ENCODE assay signal across 16 cellular contexts in the genomic region with DNA sequence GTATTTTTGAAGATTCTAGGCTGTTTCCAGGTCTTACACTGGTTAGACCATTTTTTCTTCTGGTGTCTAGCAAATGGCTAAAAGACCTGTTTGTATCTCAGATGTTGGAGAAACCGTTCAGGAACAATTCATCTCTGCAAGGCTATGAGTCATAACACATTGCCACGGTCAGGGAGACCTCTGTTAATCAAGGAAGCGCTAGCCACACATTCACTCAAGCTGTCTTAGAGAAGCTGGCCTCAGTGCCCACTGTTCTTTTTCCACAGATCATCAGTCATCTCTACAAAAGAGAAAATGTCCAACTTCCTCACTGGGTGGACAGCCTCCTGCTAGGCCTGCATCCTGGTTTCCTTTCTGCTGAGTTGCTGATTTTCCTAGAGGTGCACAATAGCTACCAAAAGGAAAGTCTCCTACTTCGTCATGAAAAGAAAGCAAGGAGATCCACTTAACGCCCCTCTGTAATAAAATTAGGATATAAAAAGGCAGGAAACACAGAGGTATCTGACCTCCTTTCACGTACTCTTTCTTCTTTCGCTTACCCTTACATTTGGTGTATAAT.
A peak's percentile ranks its signal among the peaks of the same experiment; 100 is the strongest.
DNase-seq lines count a peak whose midpoint lies in the region; ATAC-seq and TF ChIP-seq lines count a peak whose summit lies in the region.
"Had no signal": no experiment of that assay in that cellular context is flagged by ENCODE, and none has a peak within 500 bp of the region (broad histone marks: within the 10 kb centered on the region; RNA-seq: fewer than 3 reads in every experiment).

No MANE protein-coding gene starts in this region.

- intact Hi-C loops in body of pancreas (cut with DNase I) = no loop called here

- H3K4me1 ChIP-seq in body of pancreas = no peaks in the 10 kb centered on the region

- no peaks in the 10 kb centered on the region for H3K9me3 ChIP-seq in body of pancreas
- H3K9me3 ChIP-seq: Caco-2, left ventricle myocardium inferior, transverse colon had no signal

- no peaks in the 10 kb centered on the region for H3K27me3 Mint-ChIP-seq in WTC11 (ENCODE audit: low read depth)
- H3K27me3 Mint-ChIP-seq: activated CD4-positive, alpha-beta T cell treated with anti-CD3 and anti-CD28 coated beads for 36 hours had no signal

- H3K4me3 Mint-ChIP-seq in WTC11 = no peak overlapping the region
- H3K4me3 Mint-ChIP-seq: activated CD4-positive, alpha-beta T cell treated with anti-CD3 and anti-CD28 coated beads for 36 hours had no signal

- H3K4me1 Mint-ChIP-seq in WTC11 = peaks cover 47% of the 10 kb centered on the region
- H3K4me1 Mint-ChIP-seq: activated CD4-positive, alpha-beta T cell treated with anti-CD3 and anti-CD28 coated beads for 36 hours had no signal

- WGBS in body of pancreas, 2 donors = 74 to 75% methylated on average over 7 of the region's 7 CpGs

- no peaks in the 10 kb centered on the region for H3K27me3 ChIP-seq in body of pancreas
- H3K27me3 ChIP-seq: transverse colon had no signal

- no peak for TF ChIP-seq POLR2A in body of pancreas (IDR thresholded peaks at IDR 0.05)

- no peaks in the 10 kb centered on the region for H3K36me3 Mint-ChIP-seq in WTC11

- CTCF ChIA-PET in WTC11 (lab: Charles Lee) = no interaction called here

- TF ChIP-seq CTCF in WTC11 (IDR thresholded peaks at IDR 0.05) = no peak
- TF ChIP-seq CTCF in fibroblast of the aortic adventitia (IDR thresholded peaks at IDR 0.05; ENCODE audit: insufficient read depth, low read length) = no peak
- TF ChIP-seq CTCF in body of pancreas (IDR thresholded peaks at IDR 0.05) = no peak

- H3K27ac ChIP-seq in body of pancreas = no peak overlapping the region
- H3K27ac ChIP-seq: left ventricle myocardium inferior, transverse colon had no signal

- H3K27ac Mint-ChIP-seq in WTC11 = peak overlapping the region; percentile 51
- H3K27ac Mint-ChIP-seq: activated CD4-positive, alpha-beta T cell treated with anti-CD3 and anti-CD28 coated beads for 36 hours; activated T-helper 2 cell treated with anti-CD3 and anti-CD28 coated beads, Interferon-gamma antibody, Interleukin-2, Interleukin-4, amounts not matched to agents 10 μg/mL and 5 μg/mL and 100 μg/mL, durations not matched to agents 14 hours and 24 hours and 36 hours had no signal

- H3K9me3 Mint-ChIP-seq in WTC11 = no peaks in the 10 kb centered on the region

- H3K36me3 ChIP-seq in body of pancreas (replicated peaks in 1 of 2; ENCODE audit: insufficient read depth in 1 of 2, low read depth in 2 of 2) = no peaks in the 10 kb centered on the region
- H3K36me3 ChIP-seq: left ventricle myocardium inferior, transverse colon had no signal

- no peak overlapping the region for H3K4me3 ChIP-seq in fibroblast of the aortic adventitia (ENCODE audit: low read depth, low read length)
- H3K4me3 ChIP-seq in body of pancreas = no peak overlapping the region
- H3K4me3 ChIP-seq: left ventricle myocardium inferior, transverse colon had no signal

- peak; percentile 83 for DNase-seq in HT1080 (ENCODE audit: low read depth)
- no peak for DNase-seq in WTC11 (ENCODE audit: low spot score)
- DNase-seq in fibroblast of the aortic adventitia (ENCODE audit: low read depth) = peak; percentile 80
- peak; percentile 93 for DNase-seq in renal cortical epithelial cell (ENCODE audit: low read depth)
- DNase-seq in body of pancreas = no peak
- no peak for DNase-seq in dedifferentiated amniotic fluid mesenchymal stem cell (ENCODE audit: extremely low spot score)
- DNase-seq: activated CD4-positive, alpha-beta T cell treated with anti-CD3 and anti-CD28 coated beads for 36 hours; Caco-2; GOT3; left ventricle myocardium inferior; NCI-H1694 treated with DMSO at 0.1 percent for 48 hours; NK-92 treated with Interleukin-12 subunit alpha and Interleukin-12 subunit beta, amount 100 ng/mL, for 24 hours; transverse colon had no signal

- ATAC-seq in WTC11 = no peak
- ATAC-seq in body of pancreas = no peak
- ATAC-seq in HG03108 (IDR thresholded peaks at IDR 0.05; ENCODE audit: unreplicated experiment) = no peak
- ATAC-seq in HG03432 (IDR thresholded peaks at IDR 0.05; ENCODE audit: unreplicated experiment) = no peak
- ATAC-seq: activated CD4-positive, alpha-beta T cell treated with anti-CD3 and anti-CD28 coated beads for 36 hours had no signal

- POLR2A ChIA-PET in WTC11 (lab: Charles Lee) = interaction anchor here (0.6 kb wide), 1 partner anchor 1145 kb away, joined by 3 read pairs; no protein-coding TSS in a partner anchor

TF ChIP-seq in WTC11, 78 proteins besides CTCF, POLR2A, EP300 and RAD21:
- TF ChIP-seq, protein P1, sequence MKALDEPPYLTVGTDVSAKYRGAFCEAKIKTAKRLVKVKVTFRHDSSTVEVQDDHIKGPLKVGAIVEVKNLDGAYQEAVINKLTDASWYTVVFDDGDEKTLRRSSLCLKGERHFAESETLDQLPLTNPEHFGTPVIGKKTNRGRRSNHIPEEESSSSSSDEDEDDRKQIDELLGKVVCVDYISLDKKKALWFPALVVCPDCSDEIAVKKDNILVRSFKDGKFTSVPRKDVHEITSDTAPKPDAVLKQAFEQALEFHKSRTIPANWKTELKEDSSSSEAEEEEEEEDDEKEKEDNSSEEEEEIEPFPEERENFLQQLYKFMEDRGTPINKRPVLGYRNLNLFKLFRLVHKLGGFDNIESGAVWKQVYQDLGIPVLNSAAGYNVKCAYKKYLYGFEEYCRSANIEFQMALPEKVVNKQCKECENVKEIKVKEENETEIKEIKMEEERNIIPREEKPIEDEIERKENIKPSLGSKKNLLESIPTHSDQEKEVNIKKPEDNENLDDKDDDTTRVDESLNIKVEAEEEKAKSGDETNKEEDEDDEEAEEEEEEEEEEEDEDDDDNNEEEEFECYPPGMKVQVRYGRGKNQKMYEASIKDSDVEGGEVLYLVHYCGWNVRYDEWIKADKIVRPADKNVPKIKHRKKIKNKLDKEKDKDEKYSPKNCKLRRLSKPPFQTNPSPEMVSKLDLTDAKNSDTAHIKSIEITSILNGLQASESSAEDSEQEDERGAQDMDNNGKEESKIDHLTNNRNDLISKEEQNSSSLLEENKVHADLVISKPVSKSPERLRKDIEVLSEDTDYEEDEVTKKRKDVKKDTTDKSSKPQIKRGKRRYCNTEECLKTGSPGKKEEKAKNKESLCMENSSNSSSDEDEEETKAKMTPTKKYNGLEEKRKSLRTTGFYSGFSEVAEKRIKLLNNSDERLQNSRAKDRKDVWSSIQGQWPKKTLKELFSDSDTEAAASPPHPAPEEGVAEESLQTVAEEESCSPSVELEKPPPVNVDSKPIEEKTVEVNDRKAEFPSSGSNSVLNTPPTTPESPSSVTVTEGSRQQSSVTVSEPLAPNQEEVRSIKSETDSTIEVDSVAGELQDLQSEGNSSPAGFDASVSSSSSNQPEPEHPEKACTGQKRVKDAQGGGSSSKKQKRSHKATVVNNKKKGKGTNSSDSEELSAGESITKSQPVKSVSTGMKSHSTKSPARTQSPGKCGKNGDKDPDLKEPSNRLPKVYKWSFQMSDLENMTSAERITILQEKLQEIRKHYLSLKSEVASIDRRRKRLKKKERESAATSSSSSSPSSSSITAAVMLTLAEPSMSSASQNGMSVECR (CRISPR knock-in tag; IDR thresholded peaks at IDR 0.05; ENCODE audit: borderline replicate concordance) = no peak
- no peak for TF ChIP-seq ZNF219 (CRISPR knock-in tag; IDR thresholded peaks at IDR 0.05; ENCODE audit: borderline replicate concordance)
- TF ChIP-seq, protein P2, sequence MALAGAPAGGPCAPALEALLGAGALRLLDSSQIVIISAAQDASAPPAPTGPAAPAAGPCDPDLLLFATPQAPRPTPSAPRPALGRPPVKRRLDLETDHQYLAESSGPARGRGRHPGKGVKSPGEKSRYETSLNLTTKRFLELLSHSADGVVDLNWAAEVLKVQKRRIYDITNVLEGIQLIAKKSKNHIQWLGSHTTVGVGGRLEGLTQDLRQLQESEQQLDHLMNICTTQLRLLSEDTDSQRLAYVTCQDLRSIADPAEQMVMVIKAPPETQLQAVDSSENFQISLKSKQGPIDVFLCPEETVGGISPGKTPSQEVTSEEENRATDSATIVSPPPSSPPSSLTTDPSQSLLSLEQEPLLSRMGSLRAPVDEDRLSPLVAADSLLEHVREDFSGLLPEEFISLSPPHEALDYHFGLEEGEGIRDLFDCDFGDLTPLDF (CRISPR knock-in tag; IDR thresholded peaks at IDR 0.05) = no peak
- TF ChIP-seq, protein P3, sequence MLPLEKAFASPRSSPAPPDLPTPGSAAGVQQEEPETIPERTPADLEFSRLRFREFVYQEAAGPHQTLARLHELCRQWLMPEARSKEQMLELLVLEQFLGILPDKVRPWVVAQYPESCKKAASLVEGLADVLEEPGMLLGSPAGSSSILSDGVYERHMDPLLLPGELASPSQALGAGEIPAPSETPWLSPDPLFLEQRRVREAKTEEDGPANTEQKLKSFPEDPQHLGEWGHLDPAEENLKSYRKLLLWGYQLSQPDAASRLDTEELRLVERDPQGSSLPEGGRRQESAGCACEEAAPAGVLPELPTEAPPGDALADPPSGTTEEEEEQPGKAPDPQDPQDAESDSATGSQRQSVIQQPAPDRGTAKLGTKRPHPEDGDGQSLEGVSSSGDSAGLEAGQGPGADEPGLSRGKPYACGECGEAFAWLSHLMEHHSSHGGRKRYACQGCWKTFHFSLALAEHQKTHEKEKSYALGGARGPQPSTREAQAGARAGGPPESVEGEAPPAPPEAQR (CRISPR knock-in tag; IDR thresholded peaks at IDR 0.05) = no peak
- TF ChIP-seq IRF2 (CRISPR knock-in tag; IDR thresholded peaks at IDR 0.05; ENCODE audit: borderline replicate concordance, low read depth) = no peak
- TF ChIP-seq JAZF1 (CRISPR knock-in tag; IDR thresholded peaks at IDR 0.05) = no peak
- no peak for TF ChIP-seq NR1H2 (CRISPR knock-in tag; IDR thresholded peaks at IDR 0.05)
- no peak for TF ChIP-seq RORB (CRISPR knock-in tag; IDR thresholded peaks at IDR 0.05)
- TF ChIP-seq ZNF263 (CRISPR knock-in tag; IDR thresholded peaks at IDR 0.05; ENCODE audit: low read depth) = no peak

Comparison
In these comparisons a context has a peak if more than half of its experiments do, and no peak if none do; other contexts are left out.
1. DNase-seq: peak in HT1080 (single experiment), fibroblast of the aortic adventitia (single experiment) and renal cortical epithelial cell (single experiment); none in WTC11 (single experiment), body of pancreas (0 of 4) and dedifferentiated amniotic fluid mesenchymal stem cell (single experiment).